18 cellular contexts compared by ENCODE assay signal in genomic region chr7:45653209-45653907, GRCh38.
DNase-seq lines count a peak whose midpoint lies in the region; ATAC-seq and TF ChIP-seq lines count a peak whose summit lies in the region.
"Had no signal": no experiment of that assay in that cellular context is flagged by ENCODE, and none has a peak within 500 bp of the region (broad histone marks: within the 10 kb centered on the region; RNA-seq: fewer than 3 reads in every experiment).

No MANE protein-coding gene starts in this region.

- H3K27me3 Mint-ChIP-seq in activated CD8-positive, alpha-beta memory T cell treated with anti-CD3 and anti-CD28 coated beads, Interleukin-2, amount 10 ng/mL, durations not matched to agents 7 days and 5 days, result no peaks in the 10 kb centered on the region
- H3K27me3 Mint-ChIP-seq: B cell; CD4-positive, alpha-beta T cell; IgD-negative memory B cell had no signal

- H3K4me3 Mint-ChIP-seq in activated CD8-positive, alpha-beta memory T cell treated with anti-CD3 and anti-CD28 coated beads, Interleukin-2, amount 10 ng/mL, durations not matched to agents 7 days and 5 days, result no peak overlapping the region
- H3K4me3 Mint-ChIP-seq: B cell; CD4-positive, alpha-beta T cell; H9; IgD-negative memory B cell had no signal

- H3K9me3 Mint-ChIP-seq in activated CD8-positive, alpha-beta memory T cell treated with anti-CD3 and anti-CD28 coated beads, Interleukin-2, amount 10 ng/mL, durations not matched to agents 7 days and 5 days (ENCODE audit: low read depth), result no peaks in the 10 kb centered on the region
- H3K9me3 Mint-ChIP-seq: CD4-positive, alpha-beta T cell; H9 had no signal

- H3K36me3 ChIP-seq in H7 (replicated peaks; ENCODE audit: control insufficient read depth, insufficient read depth, low read length), result no peaks in the 10 kb centered on the region; the same call in 1 of the 2 replicates

- H3K4me1 Mint-ChIP-seq in activated CD8-positive, alpha-beta memory T cell treated with anti-CD3 and anti-CD28 coated beads, Interleukin-2, amount 10 ng/mL, durations not matched to agents 7 days and 5 days, result peaks cover 6% of the 10 kb centered on the region
- H3K4me1 Mint-ChIP-seq: B cell, IgD-negative memory B cell had no signal

- no peak overlapping the region for H3K4me3 ChIP-seq in H7 (ENCODE audit: insufficient read depth, low read depth, low read length)
- H3K4me3 ChIP-seq: GM23248 had no signal

- ATAC-seq in activated CD8-positive, alpha-beta memory T cell treated with anti-CD3 and anti-CD28 coated beads, Interleukin-2, amount 10 ng/mL, durations not matched to agents 7 days and 5 days, result no peak
- no peak for ATAC-seq in GM21723 (IDR thresholded peaks at IDR 0.05; ENCODE audit: unreplicated experiment)

- DNase-seq in activated CD8-positive, alpha-beta memory T cell treated with anti-CD3 and anti-CD28 coated beads for 24 hours, result peak; percentile 26
- DNase-seq in activated CD8-positive, alpha-beta memory T cell treated with anti-CD3 and anti-CD28 coated beads, Interleukin-2, amount 10 ng/mL, durations not matched to agents 7 days and 5 days, result no peak
- DNase-seq in H7 (peak; percentile 13), mesenteric fat pad (ENCODE audit: low spot score) (peak; percentile 81), GM13976 (ENCODE audit: low spot score) (no peak)
- no peak for DNase-seq in stimulated activated CD4-positive, alpha-beta T cell treated with anti-CD3 and anti-CD28 coated beads, Interleukin-12 subunit alpha, Interleukin-12 subunit beta, amount 100 ng/mL, for 4 hours
- DNase-seq: 8988T; C1 segment of cervical spinal cord; Calu3; CD4-positive, alpha-beta T cell; DMS79; EL; GM23248; H9; KG1 had no signal

- H3K36me3 Mint-ChIP-seq in activated CD8-positive, alpha-beta memory T cell treated with anti-CD3 and anti-CD28 coated beads, Interleukin-2, amount 10 ng/mL, durations not matched to agents 7 days and 5 days, result no peaks in the 10 kb centered on the region
- H3K36me3 Mint-ChIP-seq: IgD-negative memory B cell had no signal

- TF ChIP-seq CTCF in GM13976 (IDR thresholded peaks at IDR 0.05; ENCODE audit: borderline replicate concordance, control extremely low read depth, extremely low read depth, insufficient read depth, missing control alignments), result no peak

- in situ Hi-C loops in GM13976 (cut with MboI; ENCODE audit: low sequenced_read_pairs, unreplicated experiment), result no loop called here

- CTCF ChIA-PET in activated CD8-positive, alpha-beta memory T cell treated with anti-CD3 and anti-CD28 coated beads, Interleukin-2, amount 10 ng/mL, durations not matched to agents 7 days and 5 days (lab: Charles Lee), result no interaction called here

- no peaks in the 10 kb centered on the region for H3K27me3 ChIP-seq in H7 (ENCODE audit: control insufficient read depth, insufficient read depth, low read length)

- H3K27ac Mint-ChIP-seq in activated CD8-positive, alpha-beta memory T cell treated with anti-CD3 and anti-CD28 coated beads, Interleukin-2, amount 10 ng/mL, durations not matched to agents 7 days and 5 days, result no peak overlapping the region
- H3K27ac Mint-ChIP-seq: B cell; CD4-positive, alpha-beta T cell; H9; IgD-negative memory B cell had no signal

Comparison
In these comparisons a context has a peak if more than half of its experiments do, and no peak if none do; other contexts are left out.
1. DNase-seq: peak in activated CD8-positive, alpha-beta memory T cell treated with anti-CD3 and anti-CD28 coated beads for 24 hours (single experiment), H7 (single experiment) and mesenteric fat pad (single experiment); none in activated CD8-positive, alpha-beta memory T cell treated with anti-CD3 and anti-CD28 coated beads, Interleukin-2, amount 10 ng/mL, durations not matched to agents 7 days and 5 days (single experiment), stimulated activated CD4-positive, alpha-beta T cell treated with anti-CD3 and anti-CD28 coated beads, Interleukin-12 subunit alpha, Interleukin-12 subunit beta, amount 100 ng/mL, for 4 hours (single experiment) and GM13976 (single experiment).